ENCODE assay signal across 19 cellular contexts in the genomic region with DNA sequence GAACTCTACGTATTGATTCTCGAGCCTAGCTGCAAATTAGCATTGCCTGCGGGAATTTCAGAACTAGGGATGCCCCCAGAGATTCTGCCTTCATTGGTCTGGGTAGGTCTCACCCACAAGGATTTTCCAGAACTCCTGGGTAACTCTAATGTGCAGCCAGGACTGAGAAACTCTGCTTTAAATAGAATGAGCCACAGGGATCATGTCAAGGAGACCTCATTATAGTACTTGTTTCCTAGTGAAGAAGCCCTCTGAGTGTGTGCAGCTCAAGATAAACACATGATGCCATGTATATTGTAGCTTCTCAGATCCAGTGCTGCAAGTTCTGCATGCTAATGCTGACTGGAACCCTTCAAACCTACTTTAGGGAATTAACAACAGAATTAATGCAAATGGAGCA.
DNase-seq lines count a peak whose midpoint lies in the region; ATAC-seq and TF ChIP-seq lines count a peak whose summit lies in the region.
"Had no signal": no experiment of that assay in that cellular context is flagged by ENCODE, and none has a peak within 500 bp of the region (broad histone marks: within the 10 kb centered on the region; RNA-seq: fewer than 3 reads in every experiment).

No MANE protein-coding gene starts in this region.

- intact Hi-C loops in Right ventricle myocardium inferior (cut with DNase I) = no loop called here
- intact Hi-C loops in cardiac septum (cut with DNase I) = loop anchor here (10.0 kb wide), 1 partner anchor 261 kb away; no protein-coding TSS in a partner anchor
- intact Hi-C loops in PC-9 (cut with micrococcal nuclease; ENCODE audit: unreplicated experiment) = loop anchor here (2.0 to 10.0 kb wide), 2 partner anchors 1241 to 1309 kb away; no protein-coding TSS in a partner anchor
- intact Hi-C loops in left ventricle myocardium superior (cut with micrococcal nuclease) = no loop called here
- intact Hi-C loops in tibial artery (cut with DNase I; ENCODE audit: low total_unique reads) = loop anchor here (10.0 kb wide), 1 partner anchor 1311 kb away; no protein-coding TSS in a partner anchor

- H3K4me1 ChIP-seq in PC-9 (replicated peaks; ENCODE audit: insufficient read depth) (no peaks in the 10 kb centered on the region), tibial artery (peaks cover 0 to 54% (median 11%) of the 10 kb centered on the region in 4 donors)

- no peaks in the 10 kb centered on the region for H3F3A ChIP-seq in PC-9 (ENCODE audit: insufficient read depth, low read depth)

- no peaks in the 10 kb centered on the region for H4K20me1 ChIP-seq in PC-9 (ENCODE audit: insufficient read depth)

- H3K27ac ChIP-seq in PC-9 (no peak overlapping the region), tibial artery (peak overlapping the region; percentile 26 to 55)

- POLR2A ChIA-PET in PC-9 (lab: Charles Lee; ENCODE audit: unreplicated experiment) = no interaction called here

- no peaks in the 10 kb centered on the region for H3K9me2 ChIP-seq in PC-9 (ENCODE audit: insufficient read depth)

- peak overlapping the region; percentile 36; the same call in 1 of the 2 replicates for H2AFZ ChIP-seq in PC-9
- H2AFZ ChIP-seq: GM23338 had no signal

- no TSS peak for BruUV-seq in PC-9 (replicated peaks; lab: Mats Ljungman, UMichigan)

- CTCF ChIA-PET in PC-9 (lab: Charles Lee) = interaction anchor here (0.7 kb wide), 1 partner anchor 550 kb away, joined by 4 read pairs; no protein-coding TSS in a partner anchor

- TF ChIP-seq CTCF in PC-9 (conservative IDR thresholded peaks at IDR 0.05) (no peak), tibial artery (IDR thresholded peaks at IDR 0.05) (no peak)

- no peak for DNase-seq in Right ventricle myocardium inferior (ENCODE audit: missing footprints)
- DNase-seq in cardiac septum (ENCODE audit: low spot score) = no peak
- no peak for DNase-seq in PC-9
- DNase-seq in left ventricle myocardium superior = no peak
- no peak for DNase-seq in tibial artery
- DNase-seq: C1 segment of cervical spinal cord; CD4-positive, CD25-positive, alpha-beta regulatory T cell; CD8-positive, alpha-beta memory T cell; COR-L47; DMS 273 treated with DMSO at 0.1 percent for 48 hours; DMS53; DND-41; EL; HCEC 1CT; HFFc6; IMR-90 had no signal

- H3K36me3 ChIP-seq in PC-9 (ENCODE audit: low read depth) = no peaks in the 10 kb centered on the region
- no peaks in the 10 kb centered on the region for H3K36me3 ChIP-seq in tibial artery

- H3K4me2 ChIP-seq in PC-9 = no peak overlapping the region
- H3K4me2 ChIP-seq: GM23338 had no signal

- H3K4me3 ChIP-seq in PC-9 (no peak overlapping the region), tibial artery (no peak overlapping the region)
- H3K4me3 ChIP-seq: GM23338 had no signal

- ATAC-seq in Right ventricle myocardium inferior (peak; percentile 75), left ventricle myocardium superior (peak; percentile 76), esophagus mucosa (no peak), GM18517 (IDR thresholded peaks at IDR 0.05; ENCODE audit: unreplicated experiment) (no peak)
- ATAC-seq: GM23338 had no signal

- peaks cover 46% of the 10 kb centered on the region for H3K27me3 ChIP-seq in PC-9 (ENCODE audit: insufficient read depth, low read depth)
- no peaks in the 10 kb centered on the region for H3K27me3 ChIP-seq in tibial artery

- H3K9me3 ChIP-seq in PC-9 (ENCODE audit: insufficient read depth, low read depth) = no peaks in the 10 kb centered on the region
- H3K9me3 ChIP-seq in tibial artery = peaks cover 0 to 6% (median 0%) of the 10 kb centered on the region in 3 donors

- H3K79me2 ChIP-seq in PC-9 (ENCODE audit: low read depth) = no peaks in the 10 kb centered on the region

Comparison
In these comparisons a context has a peak if more than half of its experiments do, and no peak if none do; other contexts are left out.
1. intact Hi-C loops: an anchor here in cardiac septum (10.0 kb wide), PC-9 (2.0 to 10.0 kb wide) and tibial artery (10.0 kb wide); none called in Right ventricle myocardium inferior and left ventricle myocardium superior.
2. ATAC-seq: peak in Right ventricle myocardium inferior (single experiment) and left ventricle myocardium superior (single experiment); none in esophagus mucosa (single experiment) and GM18517 (single experiment).